In genomic region chr7:108569381-108570145, GRCh38 we compare ENCODE assay signal across 1 cellular context.
A peak's percentile ranks its signal among the peaks of the same experiment; 100 is the strongest.
TF ChIP-seq lines count a peak whose summit lies in the region.

Gene DNAJB9 (plus strand): TSS chr7:108569874. CDS start chr7:108571727, 1,853 bp downstream.
A gene with protein sequence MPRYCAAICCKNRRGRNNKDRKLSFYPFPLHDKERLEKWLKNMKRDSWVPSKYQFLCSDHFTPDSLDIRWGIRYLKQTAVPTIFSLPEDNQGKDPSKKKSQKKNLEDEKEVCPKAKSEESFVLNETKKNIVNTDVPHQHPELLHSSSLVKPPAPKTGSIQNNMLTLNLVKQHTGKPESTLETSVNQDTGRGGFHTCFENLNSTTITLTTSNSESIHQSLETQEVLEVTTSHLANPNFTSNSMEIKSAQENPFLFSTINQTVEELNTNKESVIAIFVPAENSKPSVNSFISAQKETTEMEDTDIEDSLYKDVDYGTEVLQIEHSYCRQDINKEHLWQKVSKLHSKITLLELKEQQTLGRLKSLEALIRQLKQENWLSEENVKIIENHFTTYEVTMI (minus strand): TSS chr7:108569706. CDS start chr7:108569569, 137 bp downstream.

TF ChIP-seq in HepG2, 621 proteins besides CTCF, POLR2A, EP300 and RAD21 (continued from another document and continues in another):
- TF ChIP-seq, protein P1, sequence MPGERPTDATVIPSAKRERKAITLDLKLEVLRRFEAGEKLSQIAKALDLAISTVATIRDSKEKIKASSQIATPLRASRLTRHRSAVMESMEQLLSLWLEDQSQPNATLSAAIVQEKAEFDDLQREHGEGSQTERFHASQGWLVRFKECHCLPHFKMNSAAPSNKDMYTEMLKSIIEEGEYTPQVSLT (CRISPR knock-in tag; IDR thresholded peaks at IDR 0.05; ENCODE audit: borderline replicate concordance, low read depth), result no peak
- TF ChIP-seq ARNT2 (CRISPR knock-in tag; IDR thresholded peaks at IDR 0.05; ENCODE audit: low read depth), result peak; percentile 78; the same call in 1 of the 2 replicates
- no peak for TF ChIP-seq SNRNP70 (IDR thresholded peaks at IDR 0.05; ENCODE audit: low read depth, low read length)
- TF ChIP-seq ZNF260 (CRISPR knock-in tag; IDR thresholded peaks at IDR 0.05; ENCODE audit: borderline replicate concordance, low read depth), result no peak
- TF ChIP-seq ELF4 (CRISPR knock-in tag; IDR thresholded peaks at IDR 0.05; ENCODE audit: borderline replicate concordance), result peak; percentile 95
- 0 out of 2 replicates have a peak, but pooled peaks have one; percentile 25 for TF ChIP-seq KLF15 (CRISPR knock-in tag; IDR thresholded peaks at IDR 0.05; ENCODE audit: borderline replicate concordance)
- peak; percentile 99 for TF ChIP-seq ZFY (CRISPR knock-in tag; IDR thresholded peaks at IDR 0.05)
- peak; percentile 26; the same call in 1 of the 2 replicates for TF ChIP-seq KDM4B (CRISPR knock-in tag; IDR thresholded peaks at IDR 0.05)
- peak; percentile 80 for TF ChIP-seq TMF1 (CRISPR knock-in tag; IDR thresholded peaks at IDR 0.05; ENCODE audit: low read depth)
- TF ChIP-seq TP53 (CRISPR knock-in tag; conservative IDR thresholded peaks at IDR 0.05), result peak; percentile 73; the same call in 1 of the 2 replicates
- TF ChIP-seq DMAP1 (CRISPR knock-in tag; IDR thresholded peaks at IDR 0.05), result peak; percentile 94
- TF ChIP-seq ZNF879 (CRISPR knock-in tag; IDR thresholded peaks at IDR 0.05), result peak; percentile 93
- no peak for TF ChIP-seq SUZ12 (IDR thresholded peaks at IDR 0.05; ENCODE audit: low read depth, low read length)
- peak; percentile 95 for TF ChIP-seq MYC (CRISPR knock-in tag; IDR thresholded peaks at IDR 0.05; ENCODE audit: borderline replicate concordance)
- TF ChIP-seq ZNF678 (CRISPR knock-in tag; IDR thresholded peaks at IDR 0.05), result peak; percentile 74; the same call in 1 of the 2 replicates
- TF ChIP-seq NFATC3 (CRISPR knock-in tag; IDR thresholded peaks at IDR 0.05), result no peak
- peak; percentile 90 for TF ChIP-seq IRF2 (CRISPR knock-in tag; IDR thresholded peaks at IDR 0.05)
- TF ChIP-seq ELF3 (CRISPR knock-in tag; IDR thresholded peaks at IDR 0.05), result peak; percentile 94
- TF ChIP-seq ZNF207 (IDR thresholded peaks at IDR 0.05; ENCODE audit: borderline replicate concordance), result no peak
- TF ChIP-seq, protein P2, sequence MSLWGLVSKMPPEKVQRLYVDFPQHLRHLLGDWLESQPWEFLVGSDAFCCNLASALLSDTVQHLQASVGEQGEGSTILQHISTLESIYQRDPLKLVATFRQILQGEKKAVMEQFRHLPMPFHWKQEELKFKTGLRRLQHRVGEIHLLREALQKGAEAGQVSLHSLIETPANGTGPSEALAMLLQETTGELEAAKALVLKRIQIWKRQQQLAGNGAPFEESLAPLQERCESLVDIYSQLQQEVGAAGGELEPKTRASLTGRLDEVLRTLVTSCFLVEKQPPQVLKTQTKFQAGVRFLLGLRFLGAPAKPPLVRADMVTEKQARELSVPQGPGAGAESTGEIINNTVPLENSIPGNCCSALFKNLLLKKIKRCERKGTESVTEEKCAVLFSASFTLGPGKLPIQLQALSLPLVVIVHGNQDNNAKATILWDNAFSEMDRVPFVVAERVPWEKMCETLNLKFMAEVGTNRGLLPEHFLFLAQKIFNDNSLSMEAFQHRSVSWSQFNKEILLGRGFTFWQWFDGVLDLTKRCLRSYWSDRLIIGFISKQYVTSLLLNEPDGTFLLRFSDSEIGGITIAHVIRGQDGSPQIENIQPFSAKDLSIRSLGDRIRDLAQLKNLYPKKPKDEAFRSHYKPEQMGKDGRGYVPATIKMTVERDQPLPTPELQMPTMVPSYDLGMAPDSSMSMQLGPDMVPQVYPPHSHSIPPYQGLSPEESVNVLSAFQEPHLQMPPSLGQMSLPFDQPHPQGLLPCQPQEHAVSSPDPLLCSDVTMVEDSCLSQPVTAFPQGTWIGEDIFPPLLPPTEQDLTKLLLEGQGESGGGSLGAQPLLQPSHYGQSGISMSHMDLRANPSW (CRISPR knock-in tag; IDR thresholded peaks at IDR 0.05; ENCODE audit: borderline replicate concordance), result 0 out of 2 replicates have a peak, but pooled peaks have one; percentile 7
- peak; percentile 10; the same call in 1 of the 2 replicates for TF ChIP-seq MTF2 (CRISPR knock-in tag; IDR thresholded peaks at IDR 0.05; ENCODE audit: borderline replicate concordance)
- peak; percentile 100 for TF ChIP-seq MNT (IDR thresholded peaks at IDR 0.05)
- TF ChIP-seq HOXD1 (CRISPR knock-in tag; IDR thresholded peaks at IDR 0.05), result peak; percentile 38
- TF ChIP-seq ERF (CRISPR knock-in tag; IDR thresholded peaks at IDR 0.05), result peak; percentile 88
- TF ChIP-seq PHF8 (CRISPR knock-in tag; IDR thresholded peaks at IDR 0.05), result peak; percentile 98
- TF ChIP-seq ZNF646 (CRISPR knock-in tag; IDR thresholded peaks at IDR 0.05), result no peak; the same call in 1 of the 2 replicates
- TF ChIP-seq ZSCAN5A (CRISPR knock-in tag; IDR thresholded peaks at IDR 0.05; ENCODE audit: borderline replicate concordance), result peak; percentile 74; the same call in 1 of the 2 replicates
- TF ChIP-seq FIP1L1 (IDR thresholded peaks at IDR 0.05; ENCODE audit: borderline replicate concordance, insufficient read depth, low read depth, low read length), result peak; percentile 74; the same call in 1 of the 2 replicates
- TF ChIP-seq PPARG (CRISPR knock-in tag; conservative IDR thresholded peaks at IDR 0.05), result peak; percentile 43; the same call in 1 of the 2 replicates
- TF ChIP-seq ZBTB2 (CRISPR knock-in tag; IDR thresholded peaks at IDR 0.05; ENCODE audit: low read depth), result peak; percentile 83
- peak; percentile 74; the same call in 1 of the 2 replicates for TF ChIP-seq ZNF331 (CRISPR knock-in tag; IDR thresholded peaks at IDR 0.05)
- peak; percentile 48; the same call in 1 of the 2 replicates for TF ChIP-seq ZNF460 (CRISPR knock-in tag; IDR thresholded peaks at IDR 0.05; ENCODE audit: borderline replicate concordance)
- TF ChIP-seq ZNF614 (CRISPR knock-in tag; IDR thresholded peaks at IDR 0.05; ENCODE audit: borderline replicate concordance), result peak; percentile 56; the same call in 1 of the 2 replicates
- peak; percentile 87; the same call in 1 of the 2 replicates for TF ChIP-seq ZNF788 (CRISPR knock-in tag; IDR thresholded peaks at IDR 0.05; ENCODE audit: borderline replicate concordance)
- 0 out of 2 replicates have a peak, but pooled peaks have one; percentile 5 for TF ChIP-seq ZNF281 (CRISPR knock-in tag; IDR thresholded peaks at IDR 0.05; ENCODE audit: borderline replicate concordance)
